In the genomic region with DNA sequence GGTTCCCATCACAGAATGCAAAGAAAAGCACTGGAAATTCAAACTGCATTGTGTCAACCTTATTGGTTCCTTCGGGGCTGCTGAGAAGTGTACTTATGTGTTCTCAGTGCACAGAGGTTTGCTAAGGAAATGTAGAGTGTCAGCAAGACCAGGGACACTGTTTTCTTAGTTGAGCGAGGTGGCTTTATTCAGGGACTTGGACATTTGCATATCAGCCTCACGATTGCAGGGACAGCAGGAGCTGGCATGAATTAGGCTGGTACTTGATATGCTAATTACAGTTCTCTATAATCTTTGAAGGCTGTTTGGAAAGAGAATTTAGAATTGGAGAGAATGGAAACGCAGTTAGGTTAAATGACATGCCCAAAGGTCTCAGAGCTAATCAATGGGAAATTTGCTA, we compare ENCODE assay signal across 15 cellular contexts.
"Had no signal": no experiment of that assay in that cellular context is flagged by ENCODE, and none has a peak within 500 bp of the region (broad histone marks: within the 10 kb centered on the region; RNA-seq: fewer than 3 reads in every experiment).

No MANE protein-coding gene starts in this region.

- H3K36me3 Mint-ChIP-seq: activated naive CD4-positive, alpha-beta T cell treated with anti-CD3 and anti-CD28 coated beads, Interleukin-2, amount 10 ng/mL, durations not matched to agents 7 days and 5 days; immature natural killer cell had no signal

- H3K4me1 Mint-ChIP-seq: activated naive CD4-positive, alpha-beta T cell treated with anti-CD3 and anti-CD28 coated beads, Interleukin-2, amount 10 ng/mL, durations not matched to agents 7 days and 5 days; activated T-helper 17 cell treated with anti-CD3 and anti-CD28 coated beads, Interleukin-2, amount 50 U/mL, for 72 hours; immature natural killer cell had no signal

- H3K9me3 Mint-ChIP-seq: activated naive CD4-positive, alpha-beta T cell treated with anti-CD3 and anti-CD28 coated beads, Interleukin-2, amount 10 ng/mL, durations not matched to agents 7 days and 5 days; activated T-helper 17 cell treated with anti-CD3 and anti-CD28 coated beads, Interleukin-2, amount 50 U/mL, for 72 hours; effector memory CD8-positive, alpha-beta T cell; immature natural killer cell; neural crest cell; stimulated activated naive CD8-positive, alpha-beta T cell treated with anti-CD3 and anti-CD28 coated beads, Interleukin-15, Interleukin-2, amounts not matched to agents 100 ng/mL and 50 ng/mL, for 24 hours had no signal

- DNase-seq: activated CD4-positive, alpha-beta T cell treated with anti-CD3 and anti-CD28 coated beads for 1 hour; activated CD4-positive, alpha-beta T cell treated with anti-CD3 and anti-CD28 coated beads, Interleukin-2, amount 50 U/mL, for 4 hours; activated naive CD4-positive, alpha-beta T cell treated with anti-CD3 and anti-CD28 coated beads, Interleukin-2, amount 10 ng/mL, durations not matched to agents 7 days and 5 days; dermis blood vessel endothelial cell; effector memory CD8-positive, alpha-beta T cell; foreskin melanocyte; head of caudate nucleus; immature natural killer cell; midbrain; T1000; trophoblast cell had no signal

- H3K27me3 Mint-ChIP-seq: stimulated activated naive CD8-positive, alpha-beta T cell treated with anti-CD3 and anti-CD28 coated beads, Interleukin-15, Interleukin-2, amounts not matched to agents 100 ng/mL and 50 ng/mL, for 24 hours had no signal

- H3K27ac Mint-ChIP-seq: activated naive CD4-positive, alpha-beta T cell treated with anti-CD3 and anti-CD28 coated beads, Interleukin-2, amount 10 ng/mL, durations not matched to agents 7 days and 5 days; activated T-helper 17 cell treated with anti-CD3 and anti-CD28 coated beads, Interleukin-2, amount 50 U/mL, for 72 hours; effector memory CD8-positive, alpha-beta T cell; immature natural killer cell; stimulated activated naive CD8-positive, alpha-beta T cell treated with anti-CD3 and anti-CD28 coated beads, Interleukin-15, Interleukin-2, amounts not matched to agents 100 ng/mL and 50 ng/mL, for 24 hours had no signal

- H3K4me3 Mint-ChIP-seq: activated naive CD4-positive, alpha-beta T cell treated with anti-CD3 and anti-CD28 coated beads, Interleukin-2, amount 10 ng/mL, durations not matched to agents 7 days and 5 days; activated T-helper 17 cell treated with anti-CD3 and anti-CD28 coated beads, Interleukin-2, amount 50 U/mL, for 72 hours; effector memory CD8-positive, alpha-beta T cell; immature natural killer cell; neural crest cell; stimulated activated naive CD8-positive, alpha-beta T cell treated with anti-CD3 and anti-CD28 coated beads, Interleukin-15, Interleukin-2, amounts not matched to agents 100 ng/mL and 50 ng/mL, for 24 hours had no signal

- FAIRE-seq: astrocyte had no signal
